18 cellular contexts compared by ENCODE assay signal in the genomic region with DNA sequence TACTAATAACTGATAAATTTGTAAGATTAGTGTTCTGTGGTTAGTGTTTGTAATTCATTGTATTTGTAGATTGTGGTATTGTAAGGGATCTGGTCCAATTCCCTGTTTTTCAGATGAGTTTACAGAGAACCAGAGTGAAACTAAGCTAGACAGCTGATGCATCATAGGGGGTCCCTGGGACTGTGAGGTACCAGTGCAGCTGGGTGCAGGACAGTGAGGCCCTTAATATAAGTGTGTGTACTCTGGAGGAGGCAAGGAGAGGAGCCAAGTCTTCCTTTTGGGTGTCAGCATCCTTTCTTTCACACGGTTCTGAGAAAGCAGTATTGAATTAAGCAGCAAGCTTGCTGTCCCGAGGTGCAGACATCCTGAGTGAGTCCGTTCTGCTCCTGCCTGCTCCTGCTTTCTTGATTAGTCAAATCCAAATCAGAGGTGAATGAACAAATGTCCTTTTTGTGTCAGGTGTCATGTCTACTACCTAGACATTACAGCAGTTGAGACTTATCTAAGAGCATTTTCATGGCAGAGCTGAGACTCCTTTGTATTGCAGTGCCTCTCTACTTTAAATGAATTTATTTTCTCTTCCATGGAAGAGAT. TPM values are rescaled to one million over a fixed set of nuclear protein-coding genes. Genes with fewer than 3 reads are reported as not detected.
DNase-seq lines count a peak whose midpoint lies in the region; ATAC-seq, FAIRE-seq and TF ChIP-seq lines count a peak whose summit lies in the region.
"Had no signal": no experiment of that assay in that cellular context is flagged by ENCODE, and none has a peak within 500 bp of the region (broad histone marks: within the 10 kb centered on the region; RNA-seq: fewer than 3 reads in every experiment).

No MANE protein-coding gene starts in this region.

- peaks cover 90% of the 10 kb centered on the region for H3K79me2 ChIP-seq in DND-41 (ENCODE audit: insufficient read depth, low read length)

- H3K4me3 ChIP-seq in DND-41 (ENCODE audit: low read depth in 1 of 2, low read length in 2 of 2) (no peak overlapping the region), bronchial epithelial cell (ENCODE audit: low read depth, low read length) (no peak overlapping the region)

- H3K9me3 Mint-ChIP-seq in osteocyte (ENCODE audit: unreplicated experiment) = peaks cover 11% of the 10 kb centered on the region

- H3K27me3 Mint-ChIP-seq in osteocyte (ENCODE audit: unreplicated experiment) = no peaks in the 10 kb centered on the region

- peaks cover 4% of the 10 kb centered on the region for H3K36me3 Mint-ChIP-seq in osteocyte (ENCODE audit: unreplicated experiment)

- H3K4me1 Mint-ChIP-seq in osteocyte (ENCODE audit: unreplicated experiment) = peaks cover 81% of the 10 kb centered on the region

- peak; percentile 52 for FAIRE-seq in bronchial epithelial cell (lab: Jason Lieb, UNC)

- DNase-seq in DND-41 = no peak
- DNase-seq in LHCN-M2 (ENCODE audit: low read depth) = peak; percentile 35
- no peak for DNase-seq in bronchial epithelial cell (ENCODE audit: low read depth)
- DNase-seq in osteocyte (ENCODE audit: extremely low spot score, unreplicated experiment) = no peak
- no peak for DNase-seq in AG20443 (ENCODE audit: low spot score)
- DNase-seq in activated effector memory CD4-positive, alpha-beta T cell treated with Interleukin-2 at 50 U/mL for 16 hours = no peak
- DNase-seq in activated gamma-delta T cell (lab: John Stamatoyannopoulos, UW) = no peak
- DNase-seq in stimulated activated CD4-positive, alpha-beta T cell treated with anti-CD3 and anti-CD28 coated beads, Interleukin-2, amount 100 ng/mL, for 48 hours = no peak
- DNase-seq: activated CD8-positive, alpha-beta memory T cell treated with anti-CD3 and anti-CD28 coated beads, Interleukin-2, amount 50 U/mL, for 4 hours; dermis blood vessel endothelial cell; GF-D8; H9; Karpas-422; midbrain; NCI-H187 treated with DMSO at 0.1 percent for 48 hours; stimulated activated CD4-positive, alpha-beta T cell treated with anti-CD3 and anti-CD28 coated beads, Interleukin-4, amount 100 ng/mL, for 1 hour; WERI-Rb-1 had no signal

- no peak overlapping the region for H3K27ac ChIP-seq in DND-41 (ENCODE audit: low read length)
- H3K27ac ChIP-seq: HL-60, WERI-Rb-1 had no signal

- H3K27me3 ChIP-seq in DND-41 (ENCODE audit: insufficient read depth, low read length, poor library complexity) = no peaks in the 10 kb centered on the region
- H3K27me3 ChIP-seq in bronchial epithelial cell (ENCODE audit: control insufficient read depth, insufficient read depth, low read length) = no peaks in the 10 kb centered on the region

- no peak overlapping the region for H2AFZ ChIP-seq in DND-41 (ENCODE audit: low read depth, low read length)

- peak overlapping the region; percentile 5 for H3K27ac Mint-ChIP-seq in osteocyte (ENCODE audit: unreplicated experiment)
- H3K27ac Mint-ChIP-seq: H9 had no signal

- peak; percentile 79 for ATAC-seq in DND-41 (ENCODE audit: insufficient read depth, low read depth)

- H3K4me3 Mint-ChIP-seq in osteocyte (ENCODE audit: unreplicated experiment) = no peak overlapping the region
- H3K4me3 Mint-ChIP-seq: H9 had no signal

- no peaks in the 10 kb centered on the region for H3K9me3 ChIP-seq in DND-41 (ENCODE audit: insufficient read depth, low read length, severe bottlenecking)

- H3K9ac ChIP-seq in DND-41 (ENCODE audit: low read depth, low read length) = no peak overlapping the region

- H3K36me3 ChIP-seq in DND-41 (ENCODE audit: insufficient read depth, low read length) (no peaks in the 10 kb centered on the region), bronchial epithelial cell (ENCODE audit: control insufficient read depth, insufficient read depth, low read length) (no peaks in the 10 kb centered on the region)
- H3K36me3 ChIP-seq: WERI-Rb-1 had no signal

- H3K4me2 ChIP-seq in DND-41 (ENCODE audit: insufficient read depth, low read length) = no peak overlapping the region

- no peak for TF ChIP-seq CTCF in DND-41 (IDR thresholded peaks at IDR 0.05; ENCODE audit: borderline replicate concordance, extremely low read depth, low read length, poor library complexity, severe bottlenecking)
- TF ChIP-seq CTCF in bronchial epithelial cell (IDR thresholded peaks at IDR 0.05; ENCODE audit: insufficient read depth, low read length, severe bottlenecking) = no peak
- TF ChIP-seq CTCF in osteocyte (IDR thresholded peaks at IDR 0.05) = no peak

- H3K4me1 ChIP-seq in DND-41 (ENCODE audit: insufficient read depth, low read length) = peaks cover 8% of the 10 kb centered on the region; the same call in 1 of the 2 replicates

- H4K20me1 ChIP-seq in DND-41 (ENCODE audit: insufficient read depth, low read length) = peaks cover 22% of the 10 kb centered on the region

RNA-seq across cellular contexts. Expression of a gene that starts 21.6 kb away (rescaled TPM):
- total RNA-seq in LHCN-M2 (2014; rRNA removed) = 18.8 and 20.2 TPM in 2 replicates
- polyA plus RNA-seq in LHCN-M2 (2012) = 7.0 TPM
- 9.5 and 11.6 TPM in 2 replicates for total RNA-seq in bronchial epithelial cell
- total RNA-seq in osteocyte = 23.4 and 24.1 TPM in 2 replicates
